Comparison of ENCODE assay signal across 23 cellular contexts in the genomic region with DNA sequence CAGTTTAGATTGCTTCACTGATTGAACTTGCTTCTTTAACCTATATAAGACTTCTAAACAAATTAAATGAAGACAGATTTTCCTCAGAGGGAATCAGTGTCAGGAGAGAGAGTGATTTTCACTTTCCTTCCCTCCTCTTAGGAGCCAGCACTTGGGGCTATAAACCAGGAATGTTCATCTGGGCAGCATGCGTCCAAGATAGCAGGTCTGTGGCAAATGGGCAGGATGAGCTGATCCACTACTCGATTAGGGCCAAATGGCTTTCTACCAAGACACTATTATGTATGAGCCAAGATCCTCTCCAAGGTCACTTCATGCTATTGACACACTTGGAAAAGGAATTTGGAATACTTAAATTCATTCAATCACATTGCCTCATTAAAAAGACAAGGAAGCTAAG.
"Had no signal": no experiment of that assay in that cellular context is flagged by ENCODE, and none has a peak within 500 bp of the region (broad histone marks: within the 10 kb centered on the region; RNA-seq: fewer than 3 reads in every experiment).

No MANE protein-coding gene starts in this region.

- H3K9me3 ChIP-seq: colonic mucosa, esophagus squamous epithelium, mucosa of descending colon had no signal

- H3K36me3 ChIP-seq: colonic mucosa, esophagus squamous epithelium, upper lobe of left lung had no signal

- H3K4me3 ChIP-seq: colonic mucosa, esophagus squamous epithelium, mucosa of descending colon, skin epidermis, upper lobe of left lung had no signal

- H3K27ac ChIP-seq: colonic mucosa, epithelial cell of prostate, esophagus squamous epithelium, skin epidermis, upper lobe of left lung had no signal

- H3K4me1 ChIP-seq: colonic mucosa had no signal

- H3K27me3 ChIP-seq: colonic mucosa, esophagus squamous epithelium, upper lobe of left lung had no signal

- DNase-seq: activated CD4-positive, alpha-beta T cell treated with anti-CD3 and anti-CD28 coated beads for 36 hours; activated CD4-positive, alpha-beta T cell treated with anti-CD3 and anti-CD28 coated beads, Interleukin-2, amount 50 U/mL, for 4 hours; activated CD4-positive, CD25-positive, alpha-beta regulatory T cell; activated naive CD4-positive, alpha-beta T cell; activated T-cell treated with anti-CD3 and anti-CD28 coated beads for 4 hours; activated T-cell treated with anti-CD3 and anti-CD28 coated beads, Interleukin-2, amount 50 U/mL, for 72 hours; anterior cingulate cortex; colonic mucosa; effector CD8-positive, alpha-beta T cell; esophagus squamous epithelium; head of caudate nucleus; hypothalamus; immature natural killer cell; kidney; left colon; mucosa of descending colon; posterior cingulate gyrus; right cardiac atrium; stimulated activated CD4-positive, alpha-beta T cell treated with anti-CD3 and anti-CD28 coated beads, Interleukin-12 subunit alpha, Interleukin-12 subunit beta, amount 100 ng/mL, for 4 hours; stimulated activated CD4-positive, alpha-beta T cell treated with anti-CD3 and anti-CD28 coated beads, Interleukin-4, amount 100 ng/mL, for 24 hours; upper lobe of left lung had no signal
